ENCODE assay signal across 8 cellular contexts in the genomic region with DNA sequence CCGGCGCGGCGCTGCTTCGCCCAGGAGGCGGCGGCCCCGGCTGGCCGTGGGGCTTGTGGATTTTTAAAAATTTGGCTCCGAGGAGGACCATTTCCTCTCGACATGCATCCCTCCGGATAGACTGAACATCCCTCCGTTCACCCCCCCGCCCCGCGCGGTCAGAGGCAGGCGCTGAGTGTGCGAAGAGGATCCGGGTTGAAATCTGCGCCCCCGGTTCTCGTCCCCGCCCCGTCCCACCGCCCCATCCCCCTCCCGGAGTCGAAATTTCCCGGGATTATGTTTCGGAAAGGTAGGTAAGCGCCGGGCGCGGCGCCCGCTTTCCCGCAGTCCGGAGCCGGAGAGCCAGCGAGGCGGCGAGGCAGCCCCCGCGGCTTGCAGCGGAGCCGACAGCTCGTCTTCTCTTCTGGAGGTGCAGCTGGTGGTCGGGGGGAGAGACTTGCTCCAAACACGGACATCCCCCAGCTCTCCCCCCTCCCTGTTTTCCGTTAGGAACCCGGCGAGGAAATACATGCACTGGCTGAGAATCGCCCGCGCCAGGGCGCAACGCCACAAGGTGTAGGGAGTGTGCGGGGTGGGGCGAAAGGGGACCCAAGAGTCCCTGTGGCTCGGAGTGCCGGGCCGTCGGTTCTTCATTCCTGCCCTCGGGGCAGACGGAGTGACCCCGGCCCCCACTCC. TPM values are rescaled to one million over a fixed set of nuclear protein-coding genes. Genes with fewer than 3 reads are reported as not detected.
DNase-seq lines count a peak whose midpoint lies in the region; ATAC-seq and TF ChIP-seq lines count a peak whose summit lies in the region.

A gene (plus strand): TSS at position 261 of the 675 bp plus-strand sequence.

- no peaks in the 10 kb centered on the region for H3K27me3 Mint-ChIP-seq in natural killer cell (ENCODE audit: low read depth in 2 of 2)

- DNase-seq in DMS 273 (lab: John Stamatoyannopoulos, UW; ENCODE audit: unreplicated experiment) (peak; percentile 89), DMS 273 treated with DMSO at 0.1 percent for 48 hours (lab: John Stamatoyannopoulos, UW) (no peak), NCI-H69 (lab: John Stamatoyannopoulos, UW) (peak; percentile 34), fibroblast of the aortic adventitia (ENCODE audit: low read depth) (peak; percentile 52), natural killer cell (peak; percentile 59), substantia nigra (lab: John Stamatoyannopoulos, UW) (peak in 38 of 49 donors; percentile 8 to 76 (median 59))
- peak; percentile 3 for DNase-seq in activated T-helper 9 cell treated with anti-CD3 and anti-CD28 coated beads, Interleukin-2, amount 50 U/mL, for 16 hours (ENCODE audit: low read depth)

- H3K4me1 Mint-ChIP-seq in natural killer cell: peaks cover 28 to 35% of the 10 kb centered on the region in 2 donors

- H3K4me3 Mint-ChIP-seq in natural killer cell: peak within 1 kb of the TSS; percentile 90

- peak within 1 kb of the TSS; percentile 89 for H3K4me3 ChIP-seq in fibroblast of the aortic adventitia (ENCODE audit: low read depth, low read length)

- H3K36me3 Mint-ChIP-seq in natural killer cell: no peaks in the 10 kb centered on the region

- H3K27ac ChIP-seq in substantia nigra (ENCODE audit: low read depth, low read length, poor library complexity, severe bottlenecking): peak within 1 kb of the TSS; percentile 80

- no peaks in the 10 kb centered on the region for H3K9me3 Mint-ChIP-seq in natural killer cell

- H3K27ac Mint-ChIP-seq in natural killer cell: peak within 1 kb of the TSS; percentile 81 to 95

- TF ChIP-seq CTCF in fibroblast of the aortic adventitia (IDR thresholded peaks at IDR 0.05; ENCODE audit: insufficient read depth, low read length) (no peak), natural killer cell (IDR thresholded peaks at IDR 0.05) (no peak)

- peak; percentile 15 for ATAC-seq in HG02623 (IDR thresholded peaks at IDR 0.05; ENCODE audit: unreplicated experiment)
- peak; percentile 27 to 44 (median 30) for ATAC-seq in natural killer cell

- intact Hi-C loops in natural killer cell (cut with micrococcal nuclease): loop anchor here (1.0 kb wide), 1 partner anchor 83 kb away; no protein-coding TSS in a partner anchor

RNA-seq across cellular contexts. Expression of the gene that starts here (rescaled TPM):
- total RNA-seq in fibroblast of the aortic adventitia (ENCODE audit: low replicate concordance): 12.5 and 17.9 TPM in 2 replicates
- 10 to 100 TPM; 35.2 to 42.1 (median 38.6) TPM for total RNA-seq in natural killer cell
